Comparison of ENCODE assay signal across 8 cellular contexts in the genomic region with DNA sequence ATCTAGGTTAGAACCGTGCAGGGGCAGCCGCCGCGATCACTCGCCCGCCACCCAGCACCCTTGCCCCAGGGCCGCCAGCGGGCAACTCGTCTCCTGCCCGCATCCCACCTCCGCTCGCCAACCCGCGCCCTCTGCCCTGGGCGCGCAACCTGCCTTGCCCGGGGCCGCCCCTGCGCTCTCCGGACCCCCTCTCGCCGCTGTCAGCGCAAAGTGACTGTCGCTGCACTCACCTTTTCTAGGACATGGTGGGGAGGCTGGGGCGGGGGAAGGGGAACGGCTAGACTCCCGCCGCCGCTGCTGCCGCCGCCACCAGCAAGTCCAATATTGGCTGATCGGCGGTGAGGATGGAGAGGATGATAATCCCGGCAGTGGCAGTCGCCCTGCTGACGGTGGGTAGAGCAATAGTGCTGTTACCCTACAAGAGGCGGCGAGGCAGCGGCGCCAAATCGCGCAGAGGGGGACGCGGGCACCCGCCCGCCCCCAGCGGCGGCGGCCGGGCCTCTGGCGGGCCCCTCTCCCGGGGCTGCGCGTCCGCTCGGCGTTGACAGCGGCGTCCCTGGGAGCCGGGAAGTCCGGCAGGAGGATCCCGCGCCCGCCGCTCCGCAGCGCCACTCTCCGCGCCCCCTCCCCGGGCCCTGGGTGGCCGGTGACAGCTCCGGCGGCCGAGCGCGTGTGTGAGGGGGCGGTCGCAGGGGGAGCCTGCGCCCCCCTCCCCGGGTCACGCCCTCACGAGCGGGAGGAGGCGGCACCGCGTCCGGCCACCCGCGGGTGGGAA. TPM values are rescaled to one million over a fixed set of nuclear protein-coding genes. Genes with fewer than 3 reads are reported as not detected.
DNase-seq lines count a peak whose midpoint lies in the region; ATAC-seq and TF ChIP-seq lines count a peak whose summit lies in the region.

No MANE protein-coding gene starts in this region.

- peaks cover 0 to 34% (median 18%) of the 10 kb centered on the region in 7 donors for H3K9me3 Mint-ChIP-seq in CD14-positive monocyte

- ATAC-seq in GM21360 (IDR thresholded peaks at IDR 0.05; ENCODE audit: unreplicated experiment) (no peak), HG03139 (IDR thresholded peaks at IDR 0.05; ENCODE audit: unreplicated experiment) (no peak)

- H3K27me3 Mint-ChIP-seq in CD14-positive monocyte (ENCODE audit: low read depth in 3 of 3), result peaks cover 73 to 89% (median 77%) of the 10 kb centered on the region in 3 donors

- peak overlapping the region; percentile 98 for H3K4me2 ChIP-seq in osteoblast (ENCODE audit: insufficient read depth, low read length)

- in situ Hi-C loops in transverse colon (cut with MboI; ENCODE audit: low pct_ligation_motif_present in 1 of 4, low pct_unique_long_range_greater_than_20kb in 1 of 4, low sequenced_read_pairs in 3 of 4), result no loop called here

- H3K27ac Mint-ChIP-seq in CD14-positive monocyte, result peak overlapping the region in 1 of 7 donors; percentile 36

- TF ChIP-seq CTCF in CD14-positive monocyte (IDR thresholded peaks at IDR 0.05) (no peak), LNCaP clone FGC (IDR thresholded peaks at IDR 0.05; ENCODE audit: control insufficient read depth, extremely low read depth, insufficient read depth) (no peak), osteoblast (IDR thresholded peaks at IDR 0.05; ENCODE audit: extremely low read depth, low read depth, low read length) (no peak), transverse colon (IDR thresholded peaks at IDR 0.05) (peak in 3 of 5 experiments; percentile 4 to 22 (median 8))

- WGBS in transverse colon (ENCODE audit: low coverage in 1 of 2), 2 donors, result 0% methylated on average over 42 of the region's 89 CpGs; no CpG with 5 or more reads in 1 of the 2 donors

- H3K27me3 ChIP-seq in osteoblast (ENCODE audit: insufficient read depth, low read length) (peaks cover 67% of the 10 kb centered on the region), transverse colon (no peaks in the 10 kb centered on the region)

- H3K27ac ChIP-seq in osteoblast (ENCODE audit: low read depth, low read length), result no peak overlapping the region
- H3K27ac ChIP-seq in transverse colon, result peak overlapping the region; percentile 89 to 98 (median 93)

- no peak overlapping the region for H2AFZ ChIP-seq in osteoblast (ENCODE audit: low read length)

- H3K9me3 ChIP-seq in osteoblast (ENCODE audit: low read depth, low read length), result no peaks in the 10 kb centered on the region
- no peaks in the 10 kb centered on the region for H3K9me3 ChIP-seq in transverse colon

- H3K79me2 ChIP-seq in osteoblast (ENCODE audit: insufficient read depth, low read length), result no peaks in the 10 kb centered on the region

- peaks cover 30% of the 10 kb centered on the region for H3K4me1 Mint-ChIP-seq in CD14-positive monocyte

- no peak for TF ChIP-seq POLR2A in transverse colon (IDR thresholded peaks at IDR 0.05)

- H3K36me3 Mint-ChIP-seq in CD14-positive monocyte, result peaks cover 4% of the 10 kb centered on the region in 2 donors

- intact Hi-C loops in CD14-positive monocyte (cut with micrococcal nuclease) (loop anchor here in 1 of 2 donors (10.0 kb wide), 2 partner anchors 380 to 610 kb away; no protein-coding TSS in a partner anchor), head of caudate nucleus (cut with DNase I) (no loop called here), transverse colon (cut with DNase I; ENCODE audit: low total_unique reads) (no loop called here)

- peak overlapping the region; percentile 96 to 100 for H3K4me3 Mint-ChIP-seq in CD14-positive monocyte

- H3K4me1 ChIP-seq in osteoblast (ENCODE audit: insufficient read depth, low read length) (peaks cover 13% of the 10 kb centered on the region), transverse colon (peaks cover 0 to 24% (median 8%) of the 10 kb centered on the region in 4 donors)

- DNase-seq in CD14-positive monocyte (ENCODE audit: low spot score), result no peak
- DNase-seq in LNCaP clone FGC (ENCODE audit: low read depth), result no peak
- peak; percentile 80 for DNase-seq in activated effector memory CD4-positive, alpha-beta T cell treated with anti-CD3 and anti-CD28 coated beads, Interleukin-2, amount 50 U/mL, for 16 hours
- DNase-seq in head of caudate nucleus, result peak in 41 of 42 donors; percentile 12 to 69 (median 41)
- peak; percentile 79 for DNase-seq in osteoblast (ENCODE audit: insufficient read length, low spot score, missing footprints)
- peak; percentile 40 for DNase-seq in transverse colon

- H4K20me1 ChIP-seq in osteoblast (ENCODE audit: insufficient read depth, low read length), result no peaks in the 10 kb centered on the region

- TF ChIP-seq EP300 in transverse colon (IDR thresholded peaks at IDR 0.05; ENCODE audit: low read depth), result no peak

- H3K36me3 ChIP-seq in osteoblast (ENCODE audit: insufficient read depth, low read length) (no peaks in the 10 kb centered on the region), transverse colon (no peaks in the 10 kb centered on the region)

- H3K4me3 ChIP-seq in LNCaP clone FGC (ENCODE audit: low read depth, low read length) (peak overlapping the region; percentile 83), osteoblast (ENCODE audit: insufficient read depth, low read length) (peak overlapping the region; percentile 82), transverse colon (peak overlapping the region; percentile 60 to 94 (median 86))

RNA-seq across cellular contexts. Expression of gene NR3C2, which starts 2.3 kb away (rescaled TPM):
- under 1 TPM; 0.09 to 0.20 TPM for polyA plus RNA-seq in CD14-positive monocyte
- total RNA-seq in osteoblast (0.72 and 0.88 TPM in 2 replicates), transverse colon (100 to 1,000 TPM in 3 of 4 donors, 10 to 100 TPM in 1; 55.5 to 147 (median 125) TPM)

Comparison
In these comparisons a context has a peak if more than half of its experiments do, and no peak if none do; other contexts are left out.
1. DNase-seq: peak in activated effector memory CD4-positive, alpha-beta T cell treated with anti-CD3 and anti-CD28 coated beads, Interleukin-2, amount 50 U/mL, for 16 hours (single experiment), head of caudate nucleus (41 of 42), osteoblast (single experiment) and transverse colon (single experiment); none in CD14-positive monocyte (single experiment) and LNCaP clone FGC (single experiment).
2. CTCF ChIP-seq: peak in transverse colon (3 of 5); none in CD14-positive monocyte (single experiment), LNCaP clone FGC (single experiment) and osteoblast (single experiment).
3. RNA of gene NR3C2, which starts 2.3 kb away (total RNA-seq): 55.5 to 147 TPM in transverse colon; 0.72 to 0.88 TPM in osteoblast; every median in the first group is over 10 times any median in the second.
4. Peak in every context shown above with its lines, with median percentiles within 50 percentile points of each other: H3K4me3 ChIP-seq.